Comparison of ENCODE assay signal across 8 cellular contexts in the genomic region with DNA sequence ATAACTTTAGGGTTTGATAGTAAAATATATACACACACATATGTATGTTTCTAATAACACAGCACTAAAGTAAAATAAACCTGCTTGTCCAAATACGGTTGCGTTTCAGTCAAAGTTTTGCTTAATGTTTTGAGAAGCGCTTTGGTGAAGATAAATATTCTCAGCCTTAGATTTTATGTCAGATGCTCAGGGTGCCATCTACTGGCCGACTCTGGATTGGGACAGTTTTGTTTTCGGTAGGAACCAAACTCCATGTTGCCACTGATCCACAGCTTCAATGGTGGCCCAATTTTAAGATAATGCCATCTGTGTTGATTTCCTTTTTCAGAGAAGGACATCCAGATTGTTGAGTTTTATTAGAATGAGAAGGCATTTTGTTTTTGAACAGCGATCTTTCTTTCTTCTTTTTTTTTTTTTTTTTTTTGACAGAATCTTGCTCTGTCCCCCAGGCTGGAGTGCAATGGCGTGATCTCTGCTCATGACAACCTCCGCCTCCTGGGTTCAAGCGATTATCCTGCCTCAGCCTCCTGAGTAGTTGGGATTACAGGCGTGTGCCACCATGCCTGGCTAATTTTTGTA. TPM values are rescaled to one million over a fixed set of nuclear protein-coding genes. Genes with fewer than 3 reads are reported as not detected.
DNase-seq lines count a peak whose midpoint lies in the region; ATAC-seq, FAIRE-seq and TF ChIP-seq lines count a peak whose summit lies in the region.

No MANE protein-coding gene starts in this region.

- H3K9me3 ChIP-seq in CD4-positive, alpha-beta T cell (ENCODE audit: control insufficient read depth, low read length) = peaks cover 10% of the 10 kb centered on the region
- peaks cover 0 to 17% (median 3%) of the 10 kb centered on the region in 12 donors for H3K9me3 ChIP-seq in heart left ventricle

- TF ChIP-seq POLR2A in heart left ventricle (IDR thresholded peaks at IDR 0.05) = no peak

- peak; percentile 61 for ATAC-seq in CD4-positive, alpha-beta T cell (ENCODE audit: poor library complexity)
- ATAC-seq in GM19043 (IDR thresholded peaks at IDR 0.05; ENCODE audit: low read depth, unreplicated experiment) (peak; percentile 72), heart left ventricle (peak in 3 of 4 donors; percentile 45 to 69 (median 62)), HG03108 (IDR thresholded peaks at IDR 0.05; ENCODE audit: unreplicated experiment) (no peak)

- CTCF ChIA-PET in CD4-positive, alpha-beta T cell (lab: Charles Lee) = interaction anchor here (0.6 to 0.7 kb wide), 2 partner anchors 52 to 634 kb away, joined by 3 to 5 read pairs; no protein-coding TSS in a partner anchor

- no peak overlapping the region for H3K27ac ChIP-seq in CD4-positive, alpha-beta T cell (ENCODE audit: low read depth, low read length)
- H3K27ac ChIP-seq in heart left ventricle = no peak overlapping the region

- FAIRE-seq in RCC 7860 (lab: Jason Lieb, UNC) = peak; percentile 53

- TF ChIP-seq CTCF in CD4-positive, alpha-beta T cell (IDR thresholded peaks at IDR 0.05) = peak; percentile 71
- peak; percentile 56 to 85 (median 77) for TF ChIP-seq CTCF in heart left ventricle (IDR thresholded peaks at IDR 0.05)

- H3K4me1 ChIP-seq in heart left ventricle = peaks cover 0 to 2% (median 0%) of the 10 kb centered on the region in 12 donors

- no peaks in the 10 kb centered on the region for H3K36me3 Mint-ChIP-seq in CD4-positive, alpha-beta T cell (ENCODE audit: low read depth)
- no peaks in the 10 kb centered on the region for H3K36me3 Mint-ChIP-seq in activated naive CD8-positive, alpha-beta T cell treated with anti-CD3 and anti-CD28 coated beads for 36 hours

- intact Hi-C loops in CD4-positive, alpha-beta T cell (cut with DNase I, micrococcal nuclease) = loop anchor here (1.0 to 2.0 kb wide), 2 partner anchors 1196 to 1199 kb away; no protein-coding TSS in a partner anchor
- intact Hi-C loops in heart left ventricle (cut with DNase I) = loop anchor here (1.0 to 10.0 kb wide), 16 partner anchors 93 to 1197 kb away; a partner anchor contains a TSS

- H3K4me1 Mint-ChIP-seq in CD4-positive, alpha-beta T cell (ENCODE audit: low read depth) = no peaks in the 10 kb centered on the region
- H3K4me1 Mint-ChIP-seq in activated naive CD8-positive, alpha-beta T cell treated with anti-CD3 and anti-CD28 coated beads for 36 hours = peaks cover under 1% of the 10 kb centered on the region

- no peaks in the 10 kb centered on the region for H3K36me3 ChIP-seq in heart left ventricle

- H3K4me3 Mint-ChIP-seq in CD4-positive, alpha-beta T cell = no peak overlapping the region
- no peak overlapping the region for H3K4me3 Mint-ChIP-seq in activated naive CD8-positive, alpha-beta T cell treated with anti-CD3 and anti-CD28 coated beads for 36 hours

- H3K27ac Mint-ChIP-seq in CD4-positive, alpha-beta T cell = no peak overlapping the region
- no peak overlapping the region for H3K27ac Mint-ChIP-seq in activated naive CD8-positive, alpha-beta T cell treated with anti-CD3 and anti-CD28 coated beads for 36 hours

- WGBS in heart left ventricle, 4 donors = 28 to 34% (median 32%) methylated on average over 10 of the region's 10 CpGs

- no peak overlapping the region for H3K4me3 ChIP-seq in heart left ventricle

- DNase-seq in CD4-positive, alpha-beta T cell = peak in 9 of 10 experiments; percentile 12 to 50 (median 28)
- DNase-seq in HS-27A (ENCODE audit: low read depth) (peak; percentile 52), RCC 7860 (ENCODE audit: low spot score) (peak; percentile 49), heart left ventricle (peak; percentile 38 to 64 (median 45)), pulmonary artery endothelial cell (ENCODE audit: low read depth, low spot score) (peak; percentile 22)
- DNase-seq in activated naive CD8-positive, alpha-beta T cell treated with anti-CD3 and anti-CD28 coated beads for 36 hours = peak; percentile 49

- peaks cover 9% of the 10 kb centered on the region for H3K27me3 ChIP-seq in CD4-positive, alpha-beta T cell (ENCODE audit: control insufficient read depth, insufficient read depth, low read length)
- H3K27me3 ChIP-seq in heart left ventricle = peaks cover 0 to 4% (median 0%) of the 10 kb centered on the region in 9 donors

- POLR2A ChIA-PET in CD4-positive, alpha-beta T cell (lab: Charles Lee) = no interaction called here

- H3K27me3 Mint-ChIP-seq in CD4-positive, alpha-beta T cell = peaks cover 36% of the 10 kb centered on the region
- H3K27me3 Mint-ChIP-seq in activated naive CD8-positive, alpha-beta T cell treated with anti-CD3 and anti-CD28 coated beads for 36 hours = peaks cover 17% of the 10 kb centered on the region

- H3K9me3 Mint-ChIP-seq in CD4-positive, alpha-beta T cell = no peaks in the 10 kb centered on the region
- H3K9me3 Mint-ChIP-seq in activated naive CD8-positive, alpha-beta T cell treated with anti-CD3 and anti-CD28 coated beads for 36 hours = peaks cover 2% of the 10 kb centered on the region

RNA-seq across cellular contexts. Expression of a gene that starts 43.1 kb away (rescaled TPM):
- 10 to 100 TPM; 27.3 to 31.0 TPM for total RNA-seq in CD4-positive, alpha-beta T cell
- total RNA-seq in activated naive CD8-positive, alpha-beta T cell treated with anti-CD3 and anti-CD28 coated beads for 36 hours = 10 to 100 TPM; 51.7 to 56.0 TPM
- total RNA-seq in heart left ventricle (10 to 100 TPM in 7 of 9 donors, 1 to 10 TPM in 2; 5.0 to 36.4 (median 18.3) TPM), pulmonary artery endothelial cell (7.9 and 14.9 TPM in 2 replicates)
- polyA plus RNA-seq in heart left ventricle = 10 to 100 TPM; 11.4 to 49.1 TPM
